Comparison of ENCODE assay signal across 1 cellular context in genomic region chr19:964116-964520, GRCh38.
TF ChIP-seq lines count a peak whose summit lies in the region.

No MANE protein-coding gene starts in this region.

TF ChIP-seq in HepG2, 621 proteins besides CTCF, POLR2A, EP300 and RAD21:
- TF ChIP-seq ZNF407 (CRISPR knock-in tag; IDR thresholded peaks at IDR 0.05; ENCODE audit: not compliant biosample characterization) (no peak), HNRNPL (IDR thresholded peaks at IDR 0.05; ENCODE audit: low read depth, low read length) (peak; percentile 45; the same call in 1 of the 2 replicates), BATF2 (CRISPR knock-in tag; IDR thresholded peaks at IDR 0.05) (no peak), AGO2 (optimal IDR thresholded peaks at IDR 0.05; ENCODE audit: low read depth, low read length) (peak; percentile 89), ZNF513 (CRISPR knock-in tag; conservative IDR thresholded peaks at IDR 0.05) (no peak), TBX2 (CRISPR knock-in tag; IDR thresholded peaks at IDR 0.05; ENCODE audit: borderline replicate concordance) (no peak), PAXIP1 (CRISPR knock-in tag; conservative IDR thresholded peaks at IDR 0.05) (no peak), DMAP1 (CRISPR knock-in tag; IDR thresholded peaks at IDR 0.05) (no peak), RBFOX2 (IDR thresholded peaks at IDR 0.05; ENCODE audit: low read depth, low read length) (peak; percentile 58), RBM22 (optimal IDR thresholded peaks at IDR 0.05; ENCODE audit: low read length) (peak; percentile 44)
